Comparison of ENCODE assay signal across 16 cellular contexts in the genomic region with DNA sequence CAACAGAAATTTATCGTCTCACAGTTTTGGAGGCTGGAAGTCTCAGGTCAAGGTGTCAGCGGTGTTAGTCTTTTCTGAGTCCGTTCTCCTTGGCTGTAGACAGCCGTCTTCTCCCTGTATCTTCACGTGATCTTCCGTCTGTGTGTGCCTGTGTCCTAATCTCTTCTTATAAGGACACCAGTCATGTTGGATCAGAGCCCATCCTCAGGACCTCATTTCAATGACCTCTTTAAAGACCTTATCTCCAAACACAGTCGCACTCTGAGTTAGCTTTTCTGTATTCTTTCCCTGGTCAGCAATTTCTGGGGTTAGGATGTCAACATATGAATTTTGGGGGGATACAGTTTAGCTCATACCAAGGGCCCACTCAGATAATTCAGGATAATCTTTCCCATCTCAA.
DNase-seq lines count a peak whose midpoint lies in the region; ATAC-seq and TF ChIP-seq lines count a peak whose summit lies in the region.
"Had no signal": no experiment of that assay in that cellular context is flagged by ENCODE, and none has a peak within 500 bp of the region (broad histone marks: within the 10 kb centered on the region; RNA-seq: fewer than 3 reads in every experiment).

No MANE protein-coding gene starts in this region.

- 78% methylated on average over 7 of the region's 7 CpGs for WGBS in mammary epithelial cell (ENCODE audit: low coverage, missing lambda C conversion rate)
- WGBS in adipose tissue, 3 donors: 85 to 96% (median 92%) methylated on average over 7 of the region's 7 CpGs
- 83 to 100% methylated on average over 1 to 7 of the region's 7 CpGs for WGBS in gastroesophageal sphincter (ENCODE audit: low coverage in 1 of 2), 2 donors

- H3K4me1 Mint-ChIP-seq in MCF 10A (ENCODE audit: insufficient read depth, unreplicated experiment): peaks cover 48% of the 10 kb centered on the region

- H3K27ac ChIP-seq in mammary epithelial cell (ENCODE audit: insufficient read depth, low read depth, low read length) (no peak overlapping the region), adipose tissue (ENCODE audit: low read depth, low read length) (peak overlapping the region; percentile 42), gastroesophageal sphincter (peak overlapping the region in 3 of 4 donors; percentile 60 to 73 (median 71)), tibial artery (peak overlapping the region; percentile 50 to 59)
- H3K27ac ChIP-seq: 22Rv1, BLaER1, GM23248, HL-60 had no signal

- TF ChIP-seq CTCF in MCF 10A (IDR thresholded peaks at IDR 0.05; ENCODE audit: unreplicated experiment): no peak
- no peak for TF ChIP-seq CTCF in mammary epithelial cell (conservative IDR thresholded peaks at IDR 0.05 in 1 of 2, IDR thresholded peaks at IDR 0.05 in 1 of 2; ENCODE audit: extremely low read depth in 1 of 2, insufficient read depth in 1 of 2, low read depth in 1 of 2, low read length in 2 of 2)
- no peak for TF ChIP-seq CTCF in gastroesophageal sphincter (IDR thresholded peaks at IDR 0.05)
- no peak for TF ChIP-seq CTCF in tibial artery (IDR thresholded peaks at IDR 0.05)

- no peaks in the 10 kb centered on the region for H3K36me3 ChIP-seq in mammary epithelial cell (ENCODE audit: insufficient read depth, low read length)
- no peaks in the 10 kb centered on the region for H3K36me3 ChIP-seq in gastroesophageal sphincter
- H3K36me3 ChIP-seq in tibial artery: no peaks in the 10 kb centered on the region
- H3K36me3 ChIP-seq: BLaER1 had no signal

- H3K9ac ChIP-seq in mammary epithelial cell (ENCODE audit: insufficient read depth, low read length): no peak overlapping the region
- H3K9ac ChIP-seq: BLaER1, GM23248 had no signal

- no peaks in the 10 kb centered on the region for H3K4me1 ChIP-seq in mammary epithelial cell (ENCODE audit: insufficient read depth, low read length)
- peaks cover 0 to 9% (median 0%) of the 10 kb centered on the region in 3 donors for H3K4me1 ChIP-seq in gastroesophageal sphincter
- H3K4me1 ChIP-seq in tibial artery: peaks cover 0 to 2% (median 0%) of the 10 kb centered on the region in 4 donors
- H3K4me1 ChIP-seq: BLaER1 had no signal

- intact Hi-C loops in MCF 10A (cut with micrococcal nuclease) (no loop called here), mammary epithelial cell (cut with micrococcal nuclease) (no loop called here), tibial artery (cut with DNase I; ENCODE audit: low total_unique reads) (no loop called here)

- no peak for TF ChIP-seq POLR2A in gastroesophageal sphincter (IDR thresholded peaks at IDR 0.05)

- no peak overlapping the region for H3K4me2 ChIP-seq in mammary epithelial cell (ENCODE audit: insufficient read depth, low read depth, low read length)
- H3K4me2 ChIP-seq: BLaER1 had no signal

- no TSS peak for BruUV-seq in MCF 10A (replicated peaks; lab: Mats Ljungman, UMichigan)
- no TSS peak for BruUV-seq in mammary epithelial cell (replicated peaks; lab: Mats Ljungman, UMichigan)

- CTCF ChIA-PET in MCF 10A (lab: Yijun Ruan, JAX): no interaction called here
- CTCF ChIA-PET in mammary epithelial cell (lab: Charles Lee; ENCODE audit: low non-redundant PET): no interaction called here

- H3K36me3 Mint-ChIP-seq in MCF 10A (ENCODE audit: insufficient read depth, unreplicated experiment): no peaks in the 10 kb centered on the region

- no peaks in the 10 kb centered on the region for H4K20me1 ChIP-seq in mammary epithelial cell (ENCODE audit: insufficient read depth, low read length)
- H4K20me1 ChIP-seq: BLaER1 had no signal

- POLR2A ChIA-PET in MCF 10A (lab: Yijun Ruan, JAX): interaction anchor here (0.6 to 1.6 kb wide), 2 partner anchors 11 to 86 kb away, joined by 3 read pairs; no protein-coding TSS in a partner anchor

- H3K4me3 ChIP-seq in mammary epithelial cell (replicated peaks in 1 of 3; ENCODE audit: insufficient read depth in 1 of 3, low read depth in 2 of 3, low read length in 3 of 3): no peak overlapping the region
- H3K4me3 ChIP-seq in gastroesophageal sphincter: no peak overlapping the region
- H3K4me3 ChIP-seq in tibial artery: no peak overlapping the region
- H3K4me3 ChIP-seq: BLaER1, GM23248 had no signal

- H3K79me2 ChIP-seq in mammary epithelial cell (ENCODE audit: insufficient read depth, low read length): no peaks in the 10 kb centered on the region

- no peak for ATAC-seq in gastroesophageal sphincter
- ATAC-seq in GM19452 (IDR thresholded peaks at IDR 0.05; ENCODE audit: unreplicated experiment): no peak
- no peak for ATAC-seq in GM21737 (IDR thresholded peaks at IDR 0.05; ENCODE audit: unreplicated experiment)
- no peak for ATAC-seq in HG03460 (IDR thresholded peaks at IDR 0.05; ENCODE audit: unreplicated experiment)
- ATAC-seq: HCT116 had no signal

- no peak overlapping the region for H2AFZ ChIP-seq in mammary epithelial cell (ENCODE audit: low read depth, low read length)
- H2AFZ ChIP-seq: GM23248 had no signal

- in situ Hi-C loops in mammary epithelial cell (cut with MboI; ENCODE audit: low sequenced_read_pairs in 2 of 2): no loop called here

- TF ChIP-seq EP300 in gastroesophageal sphincter (IDR thresholded peaks at IDR 0.05): no peak

- H3K9me3 Mint-ChIP-seq in MCF 10A (ENCODE audit: unreplicated experiment): peaks cover 5% of the 10 kb centered on the region

- H3K27me3 ChIP-seq in mammary epithelial cell (ENCODE audit: insufficient read depth, low read length) (no peaks in the 10 kb centered on the region), gastroesophageal sphincter (no peaks in the 10 kb centered on the region), tibial artery (peaks cover 0 to 11% of the 10 kb centered on the region in 2 donors)
- H3K27me3 ChIP-seq: BLaER1 had no signal

- DNase-seq in MCF 10A (ENCODE audit: unreplicated experiment) (no peak), mammary epithelial cell (no peak), tibial artery (no peak)
- DNase-seq: AML-193, DMS53, GF-D8, GM23248 had no signal

- H3K4me3 Mint-ChIP-seq in MCF 10A (ENCODE audit: unreplicated experiment): no peak overlapping the region

- H3K27me3 Mint-ChIP-seq in MCF 10A (ENCODE audit: insufficient read depth, unreplicated experiment): no peaks in the 10 kb centered on the region

- H3K9me3 ChIP-seq in mammary epithelial cell (replicated peaks; ENCODE audit: insufficient read depth, low read length): peaks cover 6% of the 10 kb centered on the region
- peaks cover 0 to 6% (median 0%) of the 10 kb centered on the region in 3 donors for H3K9me3 ChIP-seq in gastroesophageal sphincter
- H3K9me3 ChIP-seq in tibial artery: no peaks in the 10 kb centered on the region

- dilution Hi-C loops in mammary epithelial cell (cut with HindIII; ENCODE audit: low sequenced_read_pairs): no loop called here

- peak overlapping the region; percentile 96 for H3K27ac Mint-ChIP-seq in MCF 10A (ENCODE audit: low read depth, unreplicated experiment)
